Comparison of ENCODE assay signal across 8 cellular contexts in the genomic region with DNA sequence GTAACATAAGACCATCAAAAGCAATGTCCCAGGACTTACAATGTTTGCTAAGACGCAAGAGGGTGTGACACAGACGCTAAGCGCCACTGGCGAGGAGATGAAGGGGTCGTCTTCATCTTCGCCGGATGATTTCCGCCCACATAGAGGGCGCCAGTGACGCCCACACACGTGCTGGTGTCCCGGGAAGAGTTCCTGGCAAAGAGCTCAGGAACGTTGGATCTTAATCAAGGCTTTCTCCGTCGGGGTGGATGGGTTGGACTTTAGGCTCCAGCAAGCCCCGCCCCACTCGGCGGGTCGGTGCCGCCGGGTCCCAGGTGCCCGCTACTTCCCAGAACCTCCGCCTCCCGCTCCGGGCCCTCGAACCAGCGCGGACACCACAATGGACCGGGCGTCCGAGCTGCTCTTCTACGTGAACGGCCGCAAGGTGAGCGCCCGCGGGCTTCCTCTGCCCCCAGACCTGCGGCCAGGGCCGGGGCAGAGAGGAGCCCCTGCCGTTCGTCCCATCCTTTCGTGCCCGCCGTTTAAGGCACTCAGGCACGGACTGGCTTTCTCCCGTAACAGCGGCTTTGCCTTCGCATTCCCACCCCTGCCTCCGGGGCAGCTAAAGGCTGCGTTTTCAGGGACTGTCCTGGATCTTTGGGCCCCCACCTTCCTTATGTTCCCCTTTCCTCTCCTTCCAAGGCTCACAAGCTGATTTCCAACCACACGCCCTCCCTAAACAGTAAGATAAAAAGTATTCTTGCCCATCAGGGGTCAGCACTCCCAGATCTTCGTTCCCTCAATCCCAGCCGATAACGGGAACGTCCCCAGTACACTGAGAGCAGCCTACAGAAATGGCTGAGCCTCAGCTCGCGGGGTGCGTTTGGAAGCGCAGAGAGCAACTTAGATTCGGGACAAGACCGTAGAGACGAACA. TPM values are rescaled to one million over a fixed set of nuclear protein-coding genes. Genes with fewer than 3 reads are reported as not detected.
DNase-seq lines count a peak whose midpoint lies in the region; ATAC-seq and TF ChIP-seq lines count a peak whose summit lies in the region.

TSS of gene AOX1 (plus strand) at position 285 of the 914 bp plus-strand sequence. CDS start at position 380, 95 bp downstream.

- H3K9me2 ChIP-seq in GM23248 (ENCODE audit: insufficient read depth): no peaks in the 10 kb centered on the region
- no peaks in the 10 kb centered on the region for H3K9me2 ChIP-seq in Karpas-422 (replicated peaks; ENCODE audit: insufficient read depth, low read length)

- no peaks in the 10 kb centered on the region for H3K27me3 ChIP-seq in GM23248 (replicated peaks; ENCODE audit: insufficient read depth)
- H3K27me3 ChIP-seq in testis: no peaks in the 10 kb centered on the region
- H3K27me3 ChIP-seq in Karpas-422 (ENCODE audit: low read length): no peaks in the 10 kb centered on the region

- CTCF ChIA-PET in activated CD8-positive, alpha-beta T cell treated with anti-CD3 and anti-CD28 coated beads for 36 hours (lab: Charles Lee): interaction anchor here (1.3 to 1.6 kb wide), 3 partner anchors 31 to 150 kb away, joined by 3 to 4 read pairs (median 3); no protein-coding TSS in a partner anchor

- H3K79me2 ChIP-seq in GM23248 (ENCODE audit: insufficient read depth): no peaks in the 10 kb centered on the region
- no peaks in the 10 kb centered on the region for H3K79me2 ChIP-seq in Karpas-422 (ENCODE audit: low read length)

- H4K20me1 ChIP-seq in GM23248 (ENCODE audit: insufficient read depth) (no peaks in the 10 kb centered on the region), Karpas-422 (ENCODE audit: insufficient read depth, low read depth, low read length) (no peaks in the 10 kb centered on the region)

- peak within 1 kb of the TSS; percentile 65 for H3K9ac ChIP-seq in GM23248
- no peak within 1 kb of the TSS for H3K9ac ChIP-seq in Karpas-422 (ENCODE audit: low read length)

- DNase-seq in Ammon's horn (ENCODE audit: low spot score) (peak; percentile 27), GM23248 (peak; percentile 67), epithelial cell of proximal tubule (ENCODE audit: low read depth) (no peak), mesothelial cell of epicardium (ENCODE audit: low spot score in 2 of 2, unreplicated experiment in 2 of 2) (peak in 1 of 2 experiments; percentile 41), testis (peak; percentile 84), Karpas-422 (no peak)
- peak; percentile 38 for DNase-seq in activated CD8-positive, alpha-beta T cell treated with anti-CD3 and anti-CD28 coated beads for 36 hours

- in situ Hi-C loops in GM23248 (cut with MboI): no loop called here

- peaks cover 4% of the 10 kb centered on the region for H3K4me1 Mint-ChIP-seq in activated CD8-positive, alpha-beta T cell treated with anti-CD3 and anti-CD28 coated beads for 36 hours (ENCODE audit: low read depth)
- peaks cover 8% of the 10 kb centered on the region for H3K4me1 Mint-ChIP-seq in mesothelial cell of epicardium

- H3K27ac ChIP-seq in GM23248: no peak within 1 kb of the TSS
- H3K27ac ChIP-seq in testis: peak within 1 kb of the TSS; percentile 85 to 87
- no peak within 1 kb of the TSS for H3K27ac ChIP-seq in Karpas-422 (ENCODE audit: low read length)

- 2% methylated on average over 48 to 61 of the region's 62 CpGs for WGBS in GM23248 (ENCODE audit: low coverage in 1 of 2, low lambda C conversion rate in 2 of 2, missing lambda C conversion rate in 2 of 2), 2 experiments
- WGBS in testis, 2 donors: 0 to 3% methylated on average over 23 to 62 of the region's 62 CpGs

- H3K9me3 ChIP-seq in GM23248 (ENCODE audit: low read depth) (no peaks in the 10 kb centered on the region), testis (no peaks in the 10 kb centered on the region), Karpas-422 (ENCODE audit: low read length) (no peaks in the 10 kb centered on the region)

- H3K27ac Mint-ChIP-seq in activated CD8-positive, alpha-beta T cell treated with anti-CD3 and anti-CD28 coated beads for 36 hours: no peak within 1 kb of the TSS
- H3K27ac Mint-ChIP-seq in mesothelial cell of epicardium: no peak within 1 kb of the TSS

- POLR2A ChIA-PET in activated CD8-positive, alpha-beta T cell treated with anti-CD3 and anti-CD28 coated beads for 36 hours (lab: Charles Lee): interaction anchor here (0.8 to 1.0 kb wide), 2 partner anchors 13 to 157 kb away, joined by 3 read pairs; no protein-coding TSS in a partner anchor

- no peaks in the 10 kb centered on the region for H3K36me3 Mint-ChIP-seq in activated CD8-positive, alpha-beta T cell treated with anti-CD3 and anti-CD28 coated beads for 36 hours (ENCODE audit: low read depth)
- H3K36me3 Mint-ChIP-seq in mesothelial cell of epicardium: no peaks in the 10 kb centered on the region

- intact Hi-C loops in activated CD8-positive, alpha-beta T cell treated with anti-CD3 and anti-CD28 coated beads for 36 hours (cut with micrococcal nuclease): no loop called here
- intact Hi-C loops in testis (cut with DNase I; ENCODE audit: low total_unique reads): loop anchor here (10.0 kb wide), 1 partner anchor 109 kb away; no protein-coding TSS in a partner anchor

- H3F3A ChIP-seq in GM23248 (ENCODE audit: insufficient read depth): peaks cover 22% of the 10 kb centered on the region; the same call in 1 of the 2 replicates

- no peak for TF ChIP-seq POLR2A in testis (IDR thresholded peaks at IDR 0.05)

- ATAC-seq in activated CD8-positive, alpha-beta T cell treated with anti-CD3 and anti-CD28 coated beads for 36 hours: peak; percentile 68
- ATAC-seq in HG03342 (IDR thresholded peaks at IDR 0.05; ENCODE audit: unreplicated experiment): no peak

- peak within 1 kb of the TSS; percentile 71 for H3K4me3 Mint-ChIP-seq in activated CD8-positive, alpha-beta T cell treated with anti-CD3 and anti-CD28 coated beads for 36 hours
- peak within 1 kb of the TSS; percentile 71 for H3K4me3 Mint-ChIP-seq in mesothelial cell of epicardium

- H2AFZ ChIP-seq in GM23248: peak within 1 kb of the TSS; percentile 89
- no peak within 1 kb of the TSS for H2AFZ ChIP-seq in Karpas-422 (ENCODE audit: low read length)

- H3K4me2 ChIP-seq in GM23248 (ENCODE audit: unreplicated experiment): peak within 1 kb of the TSS; percentile 82
- H3K4me2 ChIP-seq in Karpas-422 (ENCODE audit: low read depth, low read length, poor library complexity, severe bottlenecking): no peak within 1 kb of the TSS

- H3K36me3 ChIP-seq in GM23248 (ENCODE audit: low read depth): no peaks in the 10 kb centered on the region
- no peaks in the 10 kb centered on the region for H3K36me3 ChIP-seq in testis (ENCODE audit: low read depth, missing control alignments)
- H3K36me3 ChIP-seq in Karpas-422 (ENCODE audit: insufficient read depth, low read length): peaks cover 3% of the 10 kb centered on the region; the same call in 1 of the 2 replicates

- H3K9me3 Mint-ChIP-seq in activated CD8-positive, alpha-beta T cell treated with anti-CD3 and anti-CD28 coated beads for 36 hours: no peaks in the 10 kb centered on the region
- no peaks in the 10 kb centered on the region for H3K9me3 Mint-ChIP-seq in mesothelial cell of epicardium

- peaks cover 10% of the 10 kb centered on the region for H3K27me3 Mint-ChIP-seq in activated CD8-positive, alpha-beta T cell treated with anti-CD3 and anti-CD28 coated beads for 36 hours
- peaks cover 49% of the 10 kb centered on the region for H3K27me3 Mint-ChIP-seq in mesothelial cell of epicardium (ENCODE audit: low read depth)

- H3K4me1 ChIP-seq in GM23248 (ENCODE audit: insufficient read depth) (peaks cover 16% of the 10 kb centered on the region; the same call in 1 of the 2 replicates), testis (peaks cover 18% of the 10 kb centered on the region), Karpas-422 (ENCODE audit: low read length) (no peaks in the 10 kb centered on the region)

- H3K4me3 ChIP-seq in GM23248: peak within 1 kb of the TSS; percentile 75
- H3K4me3 ChIP-seq in epithelial cell of proximal tubule (ENCODE audit: low read depth, low read length): peak within 1 kb of the TSS; percentile 69
- H3K4me3 ChIP-seq in testis: peak within 1 kb of the TSS; percentile 66 to 68
- no peak within 1 kb of the TSS for H3K4me3 ChIP-seq in Karpas-422 (ENCODE audit: low read length)

- TF ChIP-seq CTCF in activated CD8-positive, alpha-beta T cell treated with anti-CD3 and anti-CD28 coated beads for 36 hours (IDR thresholded peaks at IDR 0.05): no peak
- TF ChIP-seq CTCF in epithelial cell of proximal tubule (conservative IDR thresholded peaks at IDR 0.05; ENCODE audit: low read depth, low read length) (peak; percentile 32), mesothelial cell of epicardium (IDR thresholded peaks at IDR 0.05; ENCODE audit: unreplicated experiment) (no peak), testis (IDR thresholded peaks at IDR 0.05) (no peak)

RNA-seq across cellular contexts. Expression of gene AOX1, which starts in this region (rescaled TPM):
- total RNA-seq in GM23248 (2014; rRNA removed; shearing (Covaris generic)): 46.0 and 47.9 TPM in 2 replicates
- polyA plus RNA-seq in GM23248 (2016; fragmentation: Nextera tagmentation; extraction: Ambion mirVana) (18.9 and 20.5 TPM in 2 replicates), testis (ENCODE audit: insufficient read depth, low read depth, low replicate concordance) (34.1 TPM)
- total RNA-seq in activated CD8-positive, alpha-beta T cell treated with anti-CD3 and anti-CD28 coated beads for 36 hours: under 1 TPM; 0.54 to 0.69 TPM
- total RNA-seq in epithelial cell of proximal tubule (6.6 and 16.8 TPM in 2 replicates), mesothelial cell of epicardium (1.6 to 2.4 TPM (median 2.2 TPM) in 3 replicates), testis (10 to 100 TPM; 28.7 to 29.4 TPM)
- 0.37 TPM in 1 of 2 replicates, not detected in the other for total RNA-seq in Karpas-422 (2014; rRNA removed; shearing (Covaris generic); ENCODE audit: low replicate concordance)

Comparison
In these comparisons a context has a peak if more than half of its experiments do, and no peak if none do; other contexts are left out.
1. Peak in DNase-seq and ATAC-seq in activated CD8-positive, alpha-beta T cell treated with anti-CD3 and anti-CD28 coated beads for 36 hours; RNA of the gene not detected or under 1 TPM.
2. DNase-seq: peak in Ammon's horn (single experiment), GM23248 (single experiment) and testis (single experiment); none in epithelial cell of proximal tubule (single experiment) and Karpas-422 (single experiment).
3. H3K27ac ChIP-seq: peak in testis (2 of 2); none in GM23248 (single experiment) and Karpas-422 (single experiment).